In the genomic region with DNA sequence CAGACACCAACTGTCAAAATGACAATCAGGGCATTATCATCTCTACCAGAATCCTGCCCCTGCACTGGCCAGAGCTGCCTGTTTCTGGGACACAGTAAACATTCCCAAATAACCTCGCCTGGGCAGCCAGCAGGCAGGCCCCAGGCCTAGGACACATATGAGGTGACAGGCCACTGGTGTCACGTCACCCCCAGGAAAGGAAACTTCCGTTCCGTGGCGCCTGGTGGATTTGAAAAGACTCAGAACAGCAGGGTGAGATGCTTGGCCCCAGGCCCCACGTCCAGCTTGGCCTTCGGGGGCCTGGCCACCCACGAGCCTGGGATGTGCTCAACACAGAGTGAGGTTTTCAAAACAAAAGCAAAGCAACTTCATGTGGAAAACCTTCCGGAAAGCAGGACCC, we compare ENCODE assay signal across 7 cellular contexts. TPM values are rescaled to one million over a fixed set of nuclear protein-coding genes. Genes with fewer than 3 reads are reported as not detected.
DNase-seq lines count a peak whose midpoint lies in the region; ATAC-seq and TF ChIP-seq lines count a peak whose summit lies in the region.

No MANE protein-coding gene starts in this region.

- peak overlapping the region; percentile 85 for H3K27ac Mint-ChIP-seq in activated T-cell treated with anti-CD3 and anti-CD28 coated beads, Interleukin-2, amount 50 U/mL, for 72 hours
- H3K27ac Mint-ChIP-seq in immature natural killer cell: peak overlapping the region; percentile 89 to 97 (median 93)

- no peaks in the 10 kb centered on the region for H3K9me3 Mint-ChIP-seq in activated T-cell treated with anti-CD3 and anti-CD28 coated beads, Interleukin-2, amount 50 U/mL, for 72 hours
- H3K9me3 Mint-ChIP-seq in immature natural killer cell: no peaks in the 10 kb centered on the region

- H3K36me3 Mint-ChIP-seq in activated T-cell treated with anti-CD3 and anti-CD28 coated beads, Interleukin-2, amount 50 U/mL, for 72 hours (ENCODE audit: insufficient read depth in 2 of 2): peaks cover 6 to 15% of the 10 kb centered on the region in 2 donors
- H3K36me3 Mint-ChIP-seq in immature natural killer cell: no peaks in the 10 kb centered on the region

- ATAC-seq in HG03460 (IDR thresholded peaks at IDR 0.05; ENCODE audit: unreplicated experiment) (peak; percentile 32), omental fat pad (ENCODE audit: low FRiP score) (no peak)
- ATAC-seq in activated T-cell treated with anti-CD3 and anti-CD28 coated beads, Interleukin-2, amount 50 U/mL, for 72 hours (replicated peaks in 1 of 2): peak in 1 of 2 donors; percentile 37

- in situ Hi-C loops in GM13977 (cut with MboI; ENCODE audit: low pct_unique_long_range_greater_than_20kb, low sequenced_read_pairs, unreplicated experiment): no loop called here

- no peaks in the 10 kb centered on the region for H3K9me3 ChIP-seq in stomach smooth muscle (ENCODE audit: control insufficient read depth in 2 of 2, low read length in 2 of 2)

- no peaks in the 10 kb centered on the region for H3K27me3 Mint-ChIP-seq in activated T-cell treated with anti-CD3 and anti-CD28 coated beads, Interleukin-2, amount 50 U/mL, for 72 hours (ENCODE audit: low read depth)
- peaks cover 2 to 25% (median 14%) of the 10 kb centered on the region in 3 donors for H3K27me3 Mint-ChIP-seq in immature natural killer cell (ENCODE audit: low read depth in 3 of 3)

- no peak overlapping the region for H3K9ac ChIP-seq in stomach smooth muscle (ENCODE audit: low read length in 2 of 2)

- TF ChIP-seq CTCF in omental fat pad (IDR thresholded peaks at IDR 0.05): no peak
- TF ChIP-seq CTCF in GM13977 (IDR thresholded peaks at IDR 0.05; ENCODE audit: extremely low read depth, insufficient read depth, missing control alignments): no peak

- no peak overlapping the region for H3K27ac ChIP-seq in stomach smooth muscle (ENCODE audit: low read length)

- peak overlapping the region; percentile 91 to 99 for H3K4me3 Mint-ChIP-seq in activated T-cell treated with anti-CD3 and anti-CD28 coated beads, Interleukin-2, amount 50 U/mL, for 72 hours
- peak overlapping the region; percentile 87 to 99 (median 98) for H3K4me3 Mint-ChIP-seq in immature natural killer cell

- peak overlapping the region; percentile 42 to 69 for H3K4me3 ChIP-seq in stomach smooth muscle (ENCODE audit: low read length in 2 of 2)

- peaks cover 10% of the 10 kb centered on the region for H3K4me1 ChIP-seq in stomach smooth muscle (ENCODE audit: control insufficient read depth, insufficient read depth, low read length)

- H3K36me3 ChIP-seq in stomach smooth muscle (ENCODE audit: control insufficient read depth in 2 of 2, insufficient read depth in 2 of 2, low read length in 2 of 2): no peaks in the 10 kb centered on the region

- H3K4me1 Mint-ChIP-seq in activated T-cell treated with anti-CD3 and anti-CD28 coated beads, Interleukin-2, amount 50 U/mL, for 72 hours (ENCODE audit: low read depth): peaks cover 91% of the 10 kb centered on the region
- peaks cover 92 to 93% of the 10 kb centered on the region in 2 donors for H3K4me1 Mint-ChIP-seq in immature natural killer cell

- H3K27me3 ChIP-seq in stomach smooth muscle (ENCODE audit: control insufficient read depth in 1 of 2, insufficient read depth in 2 of 2, low read length in 2 of 2): peaks cover 0 to 2% of the 10 kb centered on the region in 2 donors

- peak in 1 of 2 donors; percentile 60 for DNase-seq in activated T-cell treated with anti-CD3 and anti-CD28 coated beads, Interleukin-2, amount 50 U/mL, for 72 hours
- DNase-seq in immature natural killer cell (peak; percentile 44 to 51 (median 50)), omental fat pad (ENCODE audit: low spot score) (no peak), GM13977 (ENCODE audit: low spot score) (no peak), NCI-H1105 treated with DMSO at 0.1 percent for 48 hours (lab: John Stamatoyannopoulos, UW) (no peak)

RNA-seq across cellular contexts. Expression of gene SEMA4D, which starts 1.3 kb away (rescaled TPM):
- total RNA-seq in activated T-cell treated with anti-CD3 and anti-CD28 coated beads, Interleukin-2, amount 50 U/mL, for 72 hours: 100 to 1,000 TPM; 182 to 198 TPM
- 10 to 100 TPM; 45.8 to 80.6 (median 47.0) TPM for polyA plus RNA-seq in immature natural killer cell
- 10 to 100 TPM; 14.2 to 49.5 (median 18.3) TPM for total RNA-seq in omental fat pad

Comparison
In these comparisons a context has a peak if more than half of its experiments do, and no peak if none do; other contexts are left out.
1. DNase-seq: peak in immature natural killer cell (3 of 3); none in omental fat pad (single experiment), GM13977 (single experiment) and NCI-H1105 treated with DMSO at 0.1 percent for 48 hours (single experiment).